1 cellular context compared by ENCODE assay signal in the genomic region with DNA sequence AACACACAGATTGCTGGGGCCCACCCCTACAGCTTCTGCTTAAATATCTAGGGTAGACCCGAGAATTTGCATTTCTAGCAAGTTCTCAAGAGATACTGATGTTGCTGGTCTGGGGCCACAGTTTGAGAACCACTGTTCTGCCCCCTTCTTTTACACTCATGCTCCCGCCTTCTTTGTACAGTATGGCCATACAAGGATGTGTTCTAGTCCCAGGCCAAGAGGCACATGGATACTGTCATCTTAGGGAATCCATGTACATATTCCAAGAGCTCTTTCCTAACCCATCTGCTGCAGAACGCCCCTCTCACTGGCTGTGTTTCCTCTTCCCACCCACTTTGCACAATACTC.
TF ChIP-seq lines count a peak whose summit lies in the region.

No MANE protein-coding gene starts in this region.

TF ChIP-seq in HEK293, 187 proteins besides CTCF, POLR2A, EP300 and RAD21:
- TF ChIP-seq, protein P1, sequence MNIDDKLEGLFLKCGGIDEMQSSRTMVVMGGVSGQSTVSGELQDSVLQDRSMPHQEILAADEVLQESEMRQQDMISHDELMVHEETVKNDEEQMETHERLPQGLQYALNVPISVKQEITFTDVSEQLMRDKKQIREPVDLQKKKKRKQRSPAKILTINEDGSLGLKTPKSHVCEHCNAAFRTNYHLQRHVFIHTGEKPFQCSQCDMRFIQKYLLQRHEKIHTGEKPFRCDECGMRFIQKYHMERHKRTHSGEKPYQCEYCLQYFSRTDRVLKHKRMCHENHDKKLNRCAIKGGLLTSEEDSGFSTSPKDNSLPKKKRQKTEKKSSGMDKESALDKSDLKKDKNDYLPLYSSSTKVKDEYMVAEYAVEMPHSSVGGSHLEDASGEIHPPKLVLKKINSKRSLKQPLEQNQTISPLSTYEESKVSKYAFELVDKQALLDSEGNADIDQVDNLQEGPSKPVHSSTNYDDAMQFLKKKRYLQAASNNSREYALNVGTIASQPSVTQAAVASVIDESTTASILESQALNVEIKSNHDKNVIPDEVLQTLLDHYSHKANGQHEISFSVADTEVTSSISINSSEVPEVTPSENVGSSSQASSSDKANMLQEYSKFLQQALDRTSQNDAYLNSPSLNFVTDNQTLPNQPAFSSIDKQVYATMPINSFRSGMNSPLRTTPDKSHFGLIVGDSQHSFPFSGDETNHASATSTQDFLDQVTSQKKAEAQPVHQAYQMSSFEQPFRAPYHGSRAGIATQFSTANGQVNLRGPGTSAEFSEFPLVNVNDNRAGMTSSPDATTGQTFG (tag by site-specific recombination; IDR thresholded peaks at IDR 0.05; ENCODE audit: borderline replicate concordance), result no peak
- TF ChIP-seq ZBTB20 (tag by site-specific recombination; IDR thresholded peaks at IDR 0.05) (0 out of 2 replicates have a peak, but pooled peaks have one; percentile 11), ZNF624 (tag by site-specific recombination; IDR thresholded peaks at IDR 0.05) (no peak), ZNF366 (tag by site-specific recombination; conservative IDR thresholded peaks at IDR 0.05) (no peak), ZNF776 (tag by site-specific recombination; IDR thresholded peaks at IDR 0.05; ENCODE audit: borderline replicate concordance) (no peak)
